ENCODE assay signal across 8 cellular contexts in the genomic region with DNA sequence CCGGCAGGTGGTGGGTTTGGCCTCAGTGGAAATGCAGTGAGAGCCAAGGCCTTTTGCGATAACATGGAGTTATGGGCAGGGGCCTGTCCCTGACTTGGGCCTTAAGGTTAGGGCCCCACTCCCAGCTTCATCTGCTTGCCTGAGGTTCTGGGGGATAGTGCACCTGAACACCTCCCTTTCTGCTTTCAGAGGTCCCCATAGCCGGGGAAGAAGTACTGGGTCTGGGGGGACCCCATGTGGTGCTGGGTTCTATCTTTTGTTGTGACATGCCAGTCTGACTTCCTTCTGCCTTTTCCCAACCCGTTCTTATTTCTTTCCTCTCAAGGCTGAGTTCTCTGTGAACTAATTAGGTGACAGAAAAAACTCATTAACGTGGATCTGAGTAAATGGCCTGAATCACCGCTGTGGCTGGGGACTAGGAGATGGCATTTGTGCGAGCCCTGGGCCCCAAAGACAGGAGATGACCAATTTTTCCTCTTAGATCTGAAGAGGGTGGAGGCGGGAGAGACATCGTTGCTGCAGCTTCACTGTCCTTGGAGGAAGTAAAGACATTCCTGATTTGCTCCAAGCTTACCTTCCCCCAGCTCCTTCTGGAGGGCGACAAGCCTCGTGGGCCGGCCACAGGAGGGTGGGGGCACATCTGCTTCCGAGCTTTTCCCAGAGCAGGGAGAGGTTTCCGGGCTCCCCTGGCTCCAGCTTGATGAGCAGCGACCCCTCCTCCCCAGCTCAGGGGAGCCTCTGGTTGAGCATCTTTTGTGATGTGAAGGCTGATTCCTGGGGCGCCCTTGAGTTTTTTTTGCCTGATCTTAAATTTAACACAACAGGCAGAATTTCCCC. TPM values are rescaled to one million over a fixed set of nuclear protein-coding genes. Genes with fewer than 3 reads are reported as not detected.
A peak's percentile ranks its signal among the peaks of the same experiment; 100 is the strongest.
DNase-seq lines count a peak whose midpoint lies in the region; ATAC-seq and TF ChIP-seq lines count a peak whose summit lies in the region.

No MANE protein-coding gene starts in this region.

- DNase-seq in CD8-positive, alpha-beta T cell: no peak
- DNase-seq in MM.1S (no peak), dedifferentiated amniotic fluid mesenchymal stem cell (ENCODE audit: extremely low spot score) (peak; percentile 16), NCI-H446 (lab: John Stamatoyannopoulos, UW) (no peak), NCI-H345 (lab: John Stamatoyannopoulos, UW) (no peak)
- DNase-seq in naive thymus-derived CD4-positive, alpha-beta T cell: peak in 1 of 9 donors; percentile 19
- DNase-seq in stimulated activated CD4-positive, alpha-beta T cell treated with anti-CD3 and anti-CD28 coated beads, Interleukin-15, amount 100 ng/mL, for 24 hours: no peak
- no peak for DNase-seq in activated CD4-positive, CD25-positive, alpha-beta regulatory T cell (lab: John Stamatoyannopoulos, UW)

- peak overlapping the region; percentile 88 for H3K4me3 Mint-ChIP-seq in CD8-positive, alpha-beta T cell
- peak overlapping the region; percentile 65 to 91 (median 74) for H3K4me3 Mint-ChIP-seq in naive thymus-derived CD4-positive, alpha-beta T cell

- intact Hi-C loops in CD8-positive, alpha-beta T cell (cut with DNase I, micrococcal nuclease): loop anchor here (2.0 to 10.0 kb wide), 4 partner anchors 23 to 1373 kb away; a partner anchor contains a TSS
- intact Hi-C loops in naive thymus-derived CD4-positive, alpha-beta T cell (cut with micrococcal nuclease): loop anchor here (10.0 kb wide), 6 partner anchors 427 to 1943 kb away; a partner anchor contains a TSS

- no peaks in the 10 kb centered on the region for H3K9me2 ChIP-seq in MM.1S (replicated peaks; ENCODE audit: insufficient read depth, low read length)

- H3K27ac Mint-ChIP-seq in CD8-positive, alpha-beta T cell: no peak overlapping the region
- peak overlapping the region in 6 of 9 donors; percentile 1 to 84 (median 44) for H3K27ac Mint-ChIP-seq in naive thymus-derived CD4-positive, alpha-beta T cell

- no peak for ATAC-seq in CD8-positive, alpha-beta T cell
- ATAC-seq in naive thymus-derived CD4-positive, alpha-beta T cell: no peak

- peaks cover 8% of the 10 kb centered on the region; the same call in 1 of the 2 replicates for H4K20me1 ChIP-seq in MM.1S (ENCODE audit: insufficient read depth, low read length)

- H3K27me3 ChIP-seq in CD8-positive, alpha-beta T cell (ENCODE audit: insufficient read depth, low read length): no peaks in the 10 kb centered on the region
- no peaks in the 10 kb centered on the region for H3K27me3 ChIP-seq in MM.1S (replicated peaks; ENCODE audit: insufficient read depth, low read length)
- H3K27me3 ChIP-seq in naive thymus-derived CD4-positive, alpha-beta T cell (ENCODE audit: control insufficient read depth in 2 of 2, insufficient read depth in 2 of 2, low read length in 2 of 2): no peaks in the 10 kb centered on the region

- H3K27ac ChIP-seq in CD8-positive, alpha-beta T cell (ENCODE audit: low read depth, low read length): no peak overlapping the region
- H3K27ac ChIP-seq in MM.1S (ENCODE audit: low read length): peak overlapping the region; percentile 52; the same call in 1 of the 2 replicates
- H3K27ac ChIP-seq in naive thymus-derived CD4-positive, alpha-beta T cell (ENCODE audit: low read depth, low read length): peak overlapping the region; percentile 68

- H2AFZ ChIP-seq in MM.1S (ENCODE audit: low read length): peak overlapping the region; percentile 59

- H3K4me1 Mint-ChIP-seq in CD8-positive, alpha-beta T cell (ENCODE audit: low read depth): peaks cover 34% of the 10 kb centered on the region
- H3K4me1 Mint-ChIP-seq in naive thymus-derived CD4-positive, alpha-beta T cell: peaks cover 25 to 46% (median 39%) of the 10 kb centered on the region in 7 donors

- H3K36me3 Mint-ChIP-seq in CD8-positive, alpha-beta T cell: peaks cover 2% of the 10 kb centered on the region
- peaks cover 0 to 1% (median 0%) of the 10 kb centered on the region in 5 donors for H3K36me3 Mint-ChIP-seq in naive thymus-derived CD4-positive, alpha-beta T cell

- peak overlapping the region; percentile 77 for H3K9ac ChIP-seq in MM.1S (ENCODE audit: low read length)

- POLR2A ChIA-PET in CD8-positive, alpha-beta T cell (lab: Charles Lee): interaction anchor here (1.0 to 1.2 kb wide), 2 partner anchors 21 to 69 kb away, joined by 3 read pairs; no protein-coding TSS in a partner anchor
- POLR2A ChIA-PET in naive thymus-derived CD4-positive, alpha-beta T cell (lab: Charles Lee): interaction anchor here (0.5 to 1.3 kb wide), 10 partner anchors 11 to 137 kb away, joined by 3 to 4 read pairs (median 3); no protein-coding TSS in a partner anchor

- H3K79me2 ChIP-seq in MM.1S (ENCODE audit: low read length): peaks cover 64% of the 10 kb centered on the region

- no peaks in the 10 kb centered on the region for H3K36me3 ChIP-seq in CD8-positive, alpha-beta T cell (ENCODE audit: insufficient read depth, low read length)
- H3K36me3 ChIP-seq in MM.1S (replicated peaks; ENCODE audit: insufficient read depth, low read length): no peaks in the 10 kb centered on the region
- no peaks in the 10 kb centered on the region for H3K36me3 ChIP-seq in naive thymus-derived CD4-positive, alpha-beta T cell (ENCODE audit: control insufficient read depth in 2 of 3, insufficient read depth in 3 of 3, low read length in 3 of 3)

- no peak for TF ChIP-seq CTCF in CD8-positive, alpha-beta T cell (IDR thresholded peaks at IDR 0.05)
- TF ChIP-seq CTCF in MM.1S (IDR thresholded peaks at IDR 0.05; ENCODE audit: low read length): no peak

- H3K4me3 ChIP-seq in CD8-positive, alpha-beta T cell (ENCODE audit: low read depth, low read length): peak overlapping the region; percentile 80
- peak overlapping the region; percentile 77 for H3K4me3 ChIP-seq in MM.1S (ENCODE audit: low read length)
- H3K4me3 ChIP-seq in naive thymus-derived CD4-positive, alpha-beta T cell (ENCODE audit: low read length): peak overlapping the region; percentile 68

- H3K4me1 ChIP-seq in CD8-positive, alpha-beta T cell (ENCODE audit: insufficient read depth, low read length): peaks cover 39% of the 10 kb centered on the region
- H3K4me1 ChIP-seq in MM.1S (ENCODE audit: low read length): peaks cover 14% of the 10 kb centered on the region
- peaks cover 19 to 26% of the 10 kb centered on the region in 2 donors for H3K4me1 ChIP-seq in naive thymus-derived CD4-positive, alpha-beta T cell (ENCODE audit: control insufficient read depth in 2 of 2, insufficient read depth in 2 of 2, low read length in 2 of 2)

- H3F3A ChIP-seq in MM.1S (ENCODE audit: insufficient read depth, low read length): peaks cover 21% of the 10 kb centered on the region

- peak overlapping the region; percentile 89 for H3K4me2 ChIP-seq in MM.1S (ENCODE audit: low read depth, low read length)

- H3K9me3 ChIP-seq in CD8-positive, alpha-beta T cell (ENCODE audit: low read length): no peaks in the 10 kb centered on the region
- no peaks in the 10 kb centered on the region for H3K9me3 ChIP-seq in MM.1S (replicated peaks; ENCODE audit: insufficient read depth, low read length)
- H3K9me3 ChIP-seq in naive thymus-derived CD4-positive, alpha-beta T cell (ENCODE audit: control insufficient read depth in 2 of 3, low read length in 3 of 3): no peaks in the 10 kb centered on the region

- no peaks in the 10 kb centered on the region for H3K9me3 Mint-ChIP-seq in CD8-positive, alpha-beta T cell
- peaks cover 0 to 3% (median 0%) of the 10 kb centered on the region in 11 donors for H3K9me3 Mint-ChIP-seq in naive thymus-derived CD4-positive, alpha-beta T cell

- H3K27me3 Mint-ChIP-seq in CD8-positive, alpha-beta T cell (ENCODE audit: low read depth): peaks cover 22% of the 10 kb centered on the region
- peaks cover 0 to 14% (median 0%) of the 10 kb centered on the region in 5 donors for H3K27me3 Mint-ChIP-seq in naive thymus-derived CD4-positive, alpha-beta T cell

- CTCF ChIA-PET in CD8-positive, alpha-beta T cell (lab: Charles Lee): interaction anchor here (0.9 to 1.4 kb wide), 5 partner anchors 10 to 210 kb away, joined by 3 to 4 read pairs (median 3); no protein-coding TSS in a partner anchor
- CTCF ChIA-PET in naive thymus-derived CD4-positive, alpha-beta T cell (lab: Charles Lee): interaction anchor here (1.0 to 1.3 kb wide), 4 partner anchors 14 to 52 kb away, joined by 3 to 4 read pairs (median 3); no protein-coding TSS in a partner anchor

RNA-seq across cellular contexts. Expression of a gene that starts 2.0 kb away (rescaled TPM):
- 10 to 100 TPM; 35.0 to 36.6 TPM for total RNA-seq in CD8-positive, alpha-beta T cell
- total RNA-seq in naive thymus-derived CD4-positive, alpha-beta T cell: 10 to 100 TPM; 27.4 to 70.6 (median 37.2) TPM
- 1 to 10 TPM; 6.0 to 6.5 TPM for polyA plus RNA-seq in naive thymus-derived CD4-positive, alpha-beta T cell

RNA-seq across cellular contexts. Expression of a gene that starts 4.9 kb away (rescaled TPM):
- 10 to 100 TPM; 42.3 to 44.6 TPM for total RNA-seq in CD8-positive, alpha-beta T cell
- 10 to 100 TPM; 39.5 to 61.2 (median 42.2) TPM for total RNA-seq in naive thymus-derived CD4-positive, alpha-beta T cell
- polyA plus RNA-seq in naive thymus-derived CD4-positive, alpha-beta T cell: 10 to 100 TPM; 36.0 to 53.6 TPM

RNA-seq across cellular contexts. Expression of a gene that starts 7.6 kb away (rescaled TPM):
- total RNA-seq in CD8-positive, alpha-beta T cell: 10 to 100 TPM; 56.3 to 62.9 TPM
- total RNA-seq in naive thymus-derived CD4-positive, alpha-beta T cell: 100 to 1,000 TPM in 3 of 5 experiments, 10 to 100 TPM in 2; 94.1 to 136 (median 101) TPM
- polyA plus RNA-seq in naive thymus-derived CD4-positive, alpha-beta T cell: 10 to 100 TPM; 49.6 to 69.4 TPM

RNA-seq across cellular contexts. Expression of a gene that starts 28.8 kb away (rescaled TPM):
- 10 to 100 TPM; 25.5 to 29.1 TPM for total RNA-seq in CD8-positive, alpha-beta T cell
- 100 to 1,000 TPM in 1 of 5 experiments, 10 to 100 TPM in 4; 38.7 to 125 (median 65.9) TPM for total RNA-seq in naive thymus-derived CD4-positive, alpha-beta T cell
- polyA plus RNA-seq in naive thymus-derived CD4-positive, alpha-beta T cell: 10 to 100 TPM in 1 of 2 donors, 1 to 10 TPM in 1; 7.9 to 12.1 TPM

RNA-seq across cellular contexts. Expression of a gene that starts 30.5 kb away (rescaled TPM):
- 1 to 10 TPM; 1.9 to 2.7 TPM for total RNA-seq in CD8-positive, alpha-beta T cell
- 10 to 100 TPM in 1 of 5 experiments, 1 to 10 TPM in 4; 4.2 to 20.2 (median 5.6) TPM for total RNA-seq in naive thymus-derived CD4-positive, alpha-beta T cell
- polyA plus RNA-seq in naive thymus-derived CD4-positive, alpha-beta T cell: 1 to 10 TPM; 7.7 to 9.1 TPM
